Comparison of ENCODE assay signal across 1 cellular context in genomic region chr2:112881217-112882000, GRCh38.
TF ChIP-seq lines count a peak whose summit lies in the region.

No MANE protein-coding gene starts in this region.

TF ChIP-seq in IMR-90, 13 proteins besides CTCF, POLR2A, EP300 and RAD21 (continued from another document):
- TF ChIP-seq SMC3 (IDR thresholded peaks at IDR 0.05; ENCODE audit: low read depth, low read length) (no peak), MXI1 (IDR thresholded peaks at IDR 0.05; ENCODE audit: borderline replicate concordance, low read depth, low read length) (no peak), MAZ (IDR thresholded peaks at IDR 0.05; ENCODE audit: borderline replicate concordance, low read depth, low read length) (no peak), RCOR1 (IDR thresholded peaks at IDR 0.05; ENCODE audit: insufficient replicate concordance, low read length) (peak; percentile 25), CEBPB (IDR thresholded peaks at IDR 0.05; ENCODE audit: low read depth, low read length) (peak; percentile 61; the same call in 1 of the 2 replicates)
TF ChIP-seq in IMR-90: peak in this region for 4.
